1 cellular context compared by ENCODE assay signal in genomic region chr20:64188071-64188470, GRCh38.
A peak's percentile ranks its signal among the peaks of the same experiment; 100 is the strongest.
TF ChIP-seq lines count a peak whose summit lies in the region.

No MANE protein-coding gene starts in this region.

TF ChIP-seq in HepG2, 621 proteins besides CTCF, POLR2A, EP300 and RAD21 (continued from another document):
- TF ChIP-seq, protein P1, sequence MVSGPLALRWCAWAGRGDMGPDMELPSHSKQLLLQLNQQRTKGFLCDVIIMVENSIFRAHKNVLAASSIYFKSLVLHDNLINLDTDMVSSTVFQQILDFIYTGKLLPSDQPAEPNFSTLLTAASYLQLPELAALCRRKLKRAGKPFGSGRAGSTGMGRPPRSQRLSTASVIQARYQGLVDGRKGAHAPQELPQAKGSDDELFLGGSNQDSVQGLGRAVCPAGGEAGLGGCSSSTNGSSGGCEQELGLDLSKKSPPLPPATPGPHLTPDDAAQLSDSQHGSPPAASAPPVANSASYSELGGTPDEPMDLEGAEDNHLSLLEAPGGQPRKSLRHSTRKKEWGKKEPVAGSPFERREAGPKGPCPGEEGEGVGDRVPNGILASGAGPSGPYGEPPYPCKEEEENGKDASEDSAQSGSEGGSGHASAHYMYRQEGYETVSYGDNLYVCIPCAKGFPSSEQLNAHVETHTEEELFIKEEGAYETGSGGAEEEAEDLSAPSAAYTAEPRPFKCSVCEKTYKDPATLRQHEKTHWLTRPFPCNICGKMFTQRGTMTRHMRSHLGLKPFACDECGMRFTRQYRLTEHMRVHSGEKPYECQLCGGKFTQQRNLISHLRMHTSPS (CRISPR knock-in tag; IDR thresholded peaks at IDR 0.05; ENCODE audit: low read depth) = 0 out of 2 replicates have a peak, but pooled peaks have one; percentile 18
- no peak for TF ChIP-seq ZNF597 (CRISPR knock-in tag; IDR thresholded peaks at IDR 0.05)
